ENCODE assay signal across 8 cellular contexts in the genomic region with DNA sequence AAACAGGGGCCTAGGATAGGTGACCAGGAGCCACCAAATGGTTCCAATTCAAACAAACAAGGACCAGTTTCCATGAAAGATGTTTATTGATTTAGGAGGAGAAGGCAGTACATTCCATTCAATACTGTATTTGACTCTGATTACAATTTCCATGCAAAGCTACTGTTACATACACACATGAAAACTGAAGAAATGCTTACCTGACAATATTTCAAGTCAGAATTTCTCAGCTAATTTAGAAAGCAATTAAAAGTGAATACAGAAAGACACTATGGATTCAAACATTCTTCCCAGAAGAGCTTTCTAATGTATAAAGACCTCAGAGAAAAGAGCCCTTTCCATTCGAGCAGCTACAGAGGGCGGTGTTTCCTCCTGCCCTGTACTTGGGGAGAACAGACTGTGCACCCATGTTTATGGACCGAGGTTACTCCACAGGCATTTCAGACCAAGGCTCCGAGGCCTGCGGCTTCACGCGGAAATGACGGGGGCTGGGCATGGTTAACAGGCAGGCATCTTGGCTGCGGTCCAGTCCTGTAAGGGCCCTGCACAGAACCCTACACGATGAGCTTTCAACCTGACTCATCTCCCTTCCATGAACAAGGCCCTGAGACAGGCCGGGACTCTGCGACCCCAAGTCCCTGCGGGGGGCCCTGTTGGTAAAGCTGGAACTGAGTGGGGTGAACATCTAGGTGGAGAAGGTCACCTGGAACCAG. TPM values are rescaled to one million over a fixed set of nuclear protein-coding genes. Genes with fewer than 3 reads are reported as not detected.
A peak's percentile ranks its signal among the peaks of the same experiment; 100 is the strongest.
DNase-seq lines count a peak whose midpoint lies in the region; ATAC-seq and TF ChIP-seq lines count a peak whose summit lies in the region.

No MANE protein-coding gene starts in this region.

- CTCF ChIA-PET in HEK293T (lab: Yijun Ruan, JAX) = interaction anchor here (0.6 to 0.9 kb wide), 3 partner anchors 21 to 65 kb away, joined by 3 to 4 read pairs (median 3); no protein-coding TSS in a partner anchor

- H3K9me3 ChIP-seq in RWPE2 (ENCODE audit: severe bottlenecking) (no peaks in the 10 kb centered on the region), prostate gland (no peaks in the 10 kb centered on the region)

- TF ChIP-seq POLR2A in prostate gland (IDR thresholded peaks at IDR 0.05) = no peak

- H3K27me3 ChIP-seq in RWPE2 (ENCODE audit: insufficient read depth, poor library complexity, severe bottlenecking) = no peaks in the 10 kb centered on the region
- H3K27me3 ChIP-seq in prostate gland (replicated peaks; ENCODE audit: insufficient read depth) = no peaks in the 10 kb centered on the region

- no peak overlapping the region for H3K4me3 ChIP-seq in RWPE2 (ENCODE audit: severe bottlenecking)
- H3K4me3 ChIP-seq in prostate gland = no peak overlapping the region

- POLR2A ChIA-PET in HEK293T (lab: Yijun Ruan, JAX) = no interaction called here

- H3K36me3 ChIP-seq in RWPE2 (ENCODE audit: low read depth) (peaks cover 57% of the 10 kb centered on the region), prostate gland (peaks cover 0 to 32% of the 10 kb centered on the region in 2 donors)

- H3K4me1 ChIP-seq in RWPE2 (ENCODE audit: insufficient read depth, poor library complexity, severe bottlenecking) (peaks cover 11% of the 10 kb centered on the region), prostate gland (replicated peaks) (peaks cover 13% of the 10 kb centered on the region)

- ATAC-seq in RWPE2 (ENCODE audit: low read depth) = peak; percentile 95
- no peak for ATAC-seq in GM18907 (IDR thresholded peaks at IDR 0.05; ENCODE audit: unreplicated experiment)
- ATAC-seq in GM18909 (IDR thresholded peaks at IDR 0.05; ENCODE audit: poor library complexity, unreplicated experiment) = no peak

- peak; percentile 23 for DNase-seq in activated T-cell treated with anti-CD3 and anti-CD28 coated beads for 1 hour (ENCODE audit: low read depth)
- DNase-seq in activated T-cell treated with anti-CD3 and anti-CD28 coated beads for 4 hours = no peak
- DNase-seq in RWPE2 (ENCODE audit: low spot score) = peak; percentile 99
- peak; percentile 93 for DNase-seq in dermis blood vessel endothelial cell
- DNase-seq in prostate gland (ENCODE audit: low spot score) = peak; percentile 74
- DNase-seq in HEK293T (ENCODE audit: extremely low spot score) = no peak

- intact Hi-C loops in prostate gland (cut with DNase I) = no loop called here

- WGBS in prostate gland = 33% methylated on average over 13 of the region's 13 CpGs

- TF ChIP-seq CTCF in RWPE2 (IDR thresholded peaks at IDR 0.05; ENCODE audit: poor library complexity, severe bottlenecking) (no peak), prostate gland (IDR thresholded peaks at IDR 0.05) (peak in 1 of 4 experiments; percentile 3)

- H3K27ac ChIP-seq in RWPE2 (ENCODE audit: poor library complexity, severe bottlenecking) (peak overlapping the region; percentile 60), prostate gland (peak overlapping the region in 1 of 2 donors; percentile 46)

TF ChIP-seq in HEK293T, 16 proteins besides CTCF, POLR2A, EP300 and RAD21:
- no peak for TF ChIP-seq FOXA1 (IDR thresholded peaks at IDR 0.05)
- no peak for TF ChIP-seq BHLHE40 (IDR thresholded peaks at IDR 0.05; ENCODE audit: borderline replicate concordance)
- TF ChIP-seq, protein P1, sequence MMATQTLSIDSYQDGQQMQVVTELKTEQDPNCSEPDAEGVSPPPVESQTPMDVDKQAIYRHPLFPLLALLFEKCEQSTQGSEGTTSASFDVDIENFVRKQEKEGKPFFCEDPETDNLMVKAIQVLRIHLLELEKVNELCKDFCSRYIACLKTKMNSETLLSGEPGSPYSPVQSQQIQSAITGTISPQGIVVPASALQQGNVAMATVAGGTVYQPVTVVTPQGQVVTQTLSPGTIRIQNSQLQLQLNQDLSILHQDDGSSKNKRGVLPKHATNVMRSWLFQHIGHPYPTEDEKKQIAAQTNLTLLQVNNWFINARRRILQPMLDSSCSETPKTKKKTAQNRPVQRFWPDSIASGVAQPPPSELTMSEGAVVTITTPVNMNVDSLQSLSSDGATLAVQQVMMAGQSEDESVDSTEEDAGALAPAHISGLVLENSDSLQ (IDR thresholded peaks at IDR 0.05) = no peak
- no peak for TF ChIP-seq L3MBTL2 (conservative IDR thresholded peaks at IDR 0.05)
- TF ChIP-seq FOXK2 (IDR thresholded peaks at IDR 0.05) = no peak
- TF ChIP-seq NFRKB (IDR thresholded peaks at IDR 0.05) = no peak
- TF ChIP-seq HDGF (IDR thresholded peaks at IDR 0.05; ENCODE audit: borderline replicate concordance) = no peak
- no peak for TF ChIP-seq LEF1 (IDR thresholded peaks at IDR 0.05; ENCODE audit: borderline replicate concordance)
- TF ChIP-seq SUZ12 (IDR thresholded peaks at IDR 0.05) = no peak
- no peak for TF ChIP-seq ARNT (IDR thresholded peaks at IDR 0.05)
- no peak for TF ChIP-seq ZNF384 (IDR thresholded peaks at IDR 0.05)
- no peak for TF ChIP-seq CTBP1 (IDR thresholded peaks at IDR 0.05; ENCODE audit: borderline replicate concordance)
- no peak for TF ChIP-seq TARDBP (IDR thresholded peaks at IDR 0.05)
- TF ChIP-seq SP1 (IDR thresholded peaks at IDR 0.05) = no peak
- TF ChIP-seq ELF4 (IDR thresholded peaks at IDR 0.05) = no peak
- no peak for TF ChIP-seq FOXM1 (IDR thresholded peaks at IDR 0.05; ENCODE audit: borderline replicate concordance)

RNA-seq across cellular contexts. Expression of a gene that starts 25.7 kb away (rescaled TPM):
- total RNA-seq in dermis blood vessel endothelial cell (14.1 and 14.8 TPM in 2 replicates), prostate gland (10 to 100 TPM in 1 of 2 donors, 1 to 10 TPM in 1; 7.1 to 24.8 TPM)

RNA-seq across cellular contexts. Expression of a gene that starts 39.0 kb away (rescaled TPM):
- total RNA-seq in dermis blood vessel endothelial cell = 47.5 and 56.2 TPM in 2 replicates
- total RNA-seq in prostate gland = 10 to 100 TPM; 68.5 to 75.9 TPM

RNA-seq across cellular contexts. Expression of a gene that starts 50.6 kb away (rescaled TPM):
- total RNA-seq in dermis blood vessel endothelial cell (43.4 and 43.7 TPM in 2 replicates), prostate gland (10 to 100 TPM; 38.7 to 42.7 TPM)

Comparison
In these comparisons a context has a peak if more than half of its experiments do, and no peak if none do; other contexts are left out.
1. DNase-seq: peak in activated T-cell treated with anti-CD3 and anti-CD28 coated beads for 1 hour (single experiment), RWPE2 (single experiment), dermis blood vessel endothelial cell (single experiment) and prostate gland (single experiment); none in activated T-cell treated with anti-CD3 and anti-CD28 coated beads for 4 hours (single experiment) and HEK293T (single experiment).